Comparison of ENCODE assay signal across 9 cellular contexts in the genomic region with DNA sequence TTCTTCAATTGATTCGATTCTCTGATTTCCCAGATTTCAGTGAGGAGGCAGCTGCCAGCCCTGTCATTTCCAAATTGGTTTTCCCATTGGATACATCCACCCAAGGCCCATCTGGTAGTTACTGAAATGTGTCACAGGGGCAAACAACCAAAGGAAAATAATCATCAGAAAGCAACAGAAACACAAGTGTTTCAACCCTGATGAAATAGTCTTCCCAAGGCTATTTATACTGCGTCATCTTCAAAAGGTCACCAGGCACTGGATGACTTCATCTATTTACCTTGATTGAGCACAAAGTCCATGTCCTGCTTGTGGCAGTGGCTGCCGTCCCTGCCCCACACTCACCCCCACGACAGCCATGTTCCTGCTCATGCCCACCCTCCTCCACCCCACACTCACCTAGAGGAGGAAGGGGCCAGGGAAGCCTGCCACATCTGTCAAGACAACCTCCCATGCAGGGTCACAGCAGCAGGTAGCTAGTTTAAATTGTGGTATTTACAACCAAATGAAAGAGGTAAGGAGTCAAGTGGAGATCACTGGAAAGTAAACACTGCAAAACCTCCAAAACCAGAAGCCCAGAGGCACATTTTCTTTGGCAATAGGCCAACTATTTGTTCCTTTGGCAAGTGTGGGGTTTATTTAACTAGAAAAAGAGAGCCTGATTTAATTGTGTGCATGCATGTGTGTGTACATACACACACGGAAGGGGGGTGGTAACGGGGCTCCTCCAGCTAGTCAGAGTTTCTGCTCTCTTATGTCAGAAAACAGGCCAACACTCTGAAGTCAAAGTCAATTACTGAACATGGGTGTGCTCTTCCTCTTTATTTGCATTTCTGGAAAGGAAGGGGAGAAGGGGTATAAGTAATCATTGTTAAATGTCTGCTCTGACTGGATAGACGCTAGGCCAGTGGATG. TPM values are rescaled to one million over a fixed set of nuclear protein-coding genes. Genes with fewer than 3 reads are reported as not detected.
DNase-seq lines count a peak whose midpoint lies in the region; TF ChIP-seq lines count a peak whose summit lies in the region.
"Had no signal": no experiment of that assay in that cellular context is flagged by ENCODE, and none has a peak within 500 bp of the region (broad histone marks: within the 10 kb centered on the region; RNA-seq: fewer than 3 reads in every experiment).

No MANE protein-coding gene starts in this region.

- H3K27ac ChIP-seq in layer of hippocampus (ENCODE audit: low read depth, low read length): peak overlapping the region; percentile 0

- H3K27ac Mint-ChIP-seq in glutamatergic neuron (ENCODE audit: unreplicated experiment): no peak overlapping the region
- no peak overlapping the region for H3K27ac Mint-ChIP-seq in activated naive CD4-positive, alpha-beta T cell treated with anti-CD3 and anti-CD28 coated beads for 36 hours

- H3K4me1 Mint-ChIP-seq in glutamatergic neuron (ENCODE audit: low read depth, unreplicated experiment): peaks cover 1% of the 10 kb centered on the region
- no peaks in the 10 kb centered on the region for H3K4me1 Mint-ChIP-seq in activated naive CD4-positive, alpha-beta T cell treated with anti-CD3 and anti-CD28 coated beads for 36 hours (ENCODE audit: low read depth)

- no peaks in the 10 kb centered on the region for H3K27me3 ChIP-seq in layer of hippocampus (ENCODE audit: control insufficient read depth, insufficient read depth, low read length)

- no peak overlapping the region for H3K4me3 Mint-ChIP-seq in glutamatergic neuron (ENCODE audit: unreplicated experiment)
- no peak overlapping the region for H3K4me3 Mint-ChIP-seq in activated naive CD4-positive, alpha-beta T cell treated with anti-CD3 and anti-CD28 coated beads for 36 hours

- TF ChIP-seq CTCF in glutamatergic neuron (IDR thresholded peaks at IDR 0.05; ENCODE audit: partially characterized antibody, unreplicated experiment): no peak

- CTCF ChIA-PET in activated naive CD4-positive, alpha-beta T cell treated with anti-CD3 and anti-CD28 coated beads for 36 hours (lab: Charles Lee): interaction anchor here (0.6 kb wide), 1 partner anchor 59 kb away, joined by 4 read pairs; no protein-coding TSS in a partner anchor

- peaks cover 5% of the 10 kb centered on the region for H3K9me3 Mint-ChIP-seq in glutamatergic neuron (ENCODE audit: unreplicated experiment)
- no peaks in the 10 kb centered on the region for H3K9me3 Mint-ChIP-seq in activated naive CD4-positive, alpha-beta T cell treated with anti-CD3 and anti-CD28 coated beads for 36 hours

- peak; percentile 95 for DNase-seq in COR-L47 (lab: John Stamatoyannopoulos, UW)
- peak; percentile 64 for DNase-seq in NCI-H1436 (lab: John Stamatoyannopoulos, UW)
- DNase-seq in SHP77 treated with DMSO at 0.1 percent for 48 hours (lab: John Stamatoyannopoulos, UW): peak; percentile 98
- no peak for DNase-seq in DMS114 treated with DMSO at 0.1 percent for 48 hours (lab: John Stamatoyannopoulos, UW; ENCODE audit: unreplicated experiment)
- no peak for DNase-seq in glutamatergic neuron
- no peak for DNase-seq in activated naive CD4-positive, alpha-beta T cell treated with anti-CD3 and anti-CD28 coated beads for 36 hours
- DNase-seq in hippocampal formation (lab: John Stamatoyannopoulos, UW): no peak
- DNase-seq: KG1 had no signal

- peaks cover 2% of the 10 kb centered on the region for H3K27me3 Mint-ChIP-seq in glutamatergic neuron (ENCODE audit: unreplicated experiment)
- H3K27me3 Mint-ChIP-seq in activated naive CD4-positive, alpha-beta T cell treated with anti-CD3 and anti-CD28 coated beads for 36 hours (ENCODE audit: low read depth): no peaks in the 10 kb centered on the region

- H3K36me3 Mint-ChIP-seq in glutamatergic neuron (ENCODE audit: unreplicated experiment): no peaks in the 10 kb centered on the region
- no peaks in the 10 kb centered on the region for H3K36me3 Mint-ChIP-seq in activated naive CD4-positive, alpha-beta T cell treated with anti-CD3 and anti-CD28 coated beads for 36 hours (ENCODE audit: low read depth)

- intact Hi-C loops in activated naive CD4-positive, alpha-beta T cell treated with anti-CD3 and anti-CD28 coated beads for 36 hours (cut with micrococcal nuclease): no loop called here

RNA-seq across cellular contexts. Expression of a gene that starts 49.5 kb away (rescaled TPM):
- total RNA-seq in glutamatergic neuron (ENCODE audit: unreplicated experiment): 63.0 TPM
- 10 to 100 TPM; 15.8 to 19.9 TPM for total RNA-seq in activated naive CD4-positive, alpha-beta T cell treated with anti-CD3 and anti-CD28 coated beads for 36 hours

Comparison
In these comparisons a context has a peak if more than half of its experiments do, and no peak if none do; other contexts are left out.
1. DNase-seq: peak in COR-L47 (single experiment), NCI-H1436 (single experiment) and SHP77 treated with DMSO at 0.1 percent for 48 hours (single experiment); none in DMS114 treated with DMSO at 0.1 percent for 48 hours (single experiment), glutamatergic neuron (single experiment), activated naive CD4-positive, alpha-beta T cell treated with anti-CD3 and anti-CD28 coated beads for 36 hours (single experiment) and hippocampal formation (0 of 2).